Comparison of ENCODE assay signal across 12 cellular contexts in the genomic region with DNA sequence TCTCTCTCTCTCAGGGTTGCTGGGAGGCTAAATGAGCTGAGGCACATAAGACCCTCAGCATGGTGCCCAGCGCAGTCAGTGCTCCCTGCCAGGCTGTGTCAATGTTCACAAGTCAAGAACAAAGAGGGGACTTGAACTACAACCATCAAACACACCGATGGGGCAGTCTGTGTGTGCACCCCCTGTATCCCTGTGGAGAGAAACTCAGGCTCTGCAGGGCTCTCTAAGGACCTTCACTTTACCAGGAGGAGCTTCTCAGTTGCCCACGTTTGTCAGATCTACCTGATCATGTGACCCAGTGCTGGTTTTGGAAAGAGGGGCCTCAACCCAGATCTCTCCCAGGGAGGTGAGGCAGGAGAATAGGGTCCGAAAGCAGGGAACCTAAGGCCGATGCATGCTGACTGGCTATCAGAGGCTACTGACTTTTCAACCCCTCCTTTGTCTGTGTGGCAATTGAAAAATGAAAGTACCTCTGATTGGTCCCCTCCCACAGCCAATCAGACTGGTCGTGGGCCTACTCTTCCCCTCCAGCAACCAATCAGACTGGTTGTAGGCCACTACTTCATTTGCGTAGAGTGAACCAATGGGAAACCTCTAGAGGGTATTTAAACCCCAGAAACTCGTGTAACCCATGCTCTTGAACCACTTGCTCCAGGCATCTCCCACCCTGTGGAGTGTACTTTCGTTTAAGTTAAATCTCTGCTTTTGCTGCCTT. TPM values are rescaled to one million over a fixed set of nuclear protein-coding genes. Genes with fewer than 3 reads are reported as not detected.
DNase-seq lines count a peak whose midpoint lies in the region; ATAC-seq and TF ChIP-seq lines count a peak whose summit lies in the region.
"Had no signal": no experiment of that assay in that cellular context is flagged by ENCODE, and none has a peak within 500 bp of the region (broad histone marks: within the 10 kb centered on the region; RNA-seq: fewer than 3 reads in every experiment).

No MANE protein-coding gene starts in this region.

- CTCF ChIA-PET in A673 (lab: Charles Lee), result no interaction called here
- CTCF ChIA-PET in HEK293 (lab: Yijun Ruan, JAX), result interaction anchor here (0.7 to 6.1 kb wide), 5 partner anchors 11 to 104 kb away, joined by 3 to 44 read pairs (median 3); no protein-coding TSS in a partner anchor

- no peak for TF ChIP-seq CTCF in A673 (conservative IDR thresholded peaks at IDR 0.05; ENCODE audit: low read depth, low read length)
- TF ChIP-seq CTCF in HEK293 (tag by site-specific recombination; IDR thresholded peaks at IDR 0.05), result no peak
- no peak for TF ChIP-seq CTCF in fibroblast of pulmonary artery (IDR thresholded peaks at IDR 0.05; ENCODE audit: low read length, missing control alignments)

- no peaks in the 10 kb centered on the region for H3K9me3 ChIP-seq in A673 (ENCODE audit: low read depth, low read length, poor library complexity, severe bottlenecking)
- no peaks in the 10 kb centered on the region for H3K9me3 ChIP-seq in HEK293 (ENCODE audit: control insufficient read depth, insufficient read depth, low read depth, low read length)

- intact Hi-C loops in A673 (cut with micrococcal nuclease; ENCODE audit: unreplicated experiment), result no loop called here

- H3K36me3 ChIP-seq in A673 (ENCODE audit: insufficient read depth, low read length, poor library complexity, severe bottlenecking), result no peaks in the 10 kb centered on the region
- H3K36me3 ChIP-seq in HEK293 (ENCODE audit: control insufficient read depth in 2 of 2, insufficient read depth in 1 of 2, low read length in 2 of 2), result no peaks in the 10 kb centered on the region

- no peaks in the 10 kb centered on the region for H3K27me3 ChIP-seq in A673 (replicated peaks; ENCODE audit: insufficient read depth, low read depth, low read length, poor library complexity)

- no TSS peak for BruUV-seq in A673 (replicated peaks; lab: Mats Ljungman, UMichigan)

- no peak for ATAC-seq in HG03045 (IDR thresholded peaks at IDR 0.05; ENCODE audit: unreplicated experiment)
- no peak for ATAC-seq in HG02852 (IDR thresholded peaks at IDR 0.05; ENCODE audit: unreplicated experiment)

- no peak overlapping the region for H3K27ac ChIP-seq in A673 (ENCODE audit: low read depth, low read length, poor library complexity, severe bottlenecking)
- no peak overlapping the region for H3K27ac ChIP-seq in HEK293 (ENCODE audit: extremely low read depth, low read depth, low read length)

- DNase-seq in A673 (ENCODE audit: low spot score), result peak; percentile 67
- peak; percentile 33 to 42 for DNase-seq in SHP77 (lab: John Stamatoyannopoulos, UW)
- peak; percentile 19 for DNase-seq in fibroblast of pulmonary artery (ENCODE audit: low read depth)
- DNase-seq in NCI-H1105 treated with DMSO at 0.1 percent for 48 hours (lab: John Stamatoyannopoulos, UW), result no peak
- no peak for DNase-seq in SIG-M5 (lab: John Stamatoyannopoulos, UW)
- DNase-seq: activated CD4-positive, alpha-beta T cell treated with anti-CD3 and anti-CD28 coated beads for 48 hours; CD4-positive, alpha-beta memory T cell; NCI-H526 treated with DMSO at 0.1 percent for 48 hours had no signal

- no peaks in the 10 kb centered on the region for H3K4me1 ChIP-seq in A673 (ENCODE audit: insufficient read depth, low read length, poor library complexity, severe bottlenecking)
- no peaks in the 10 kb centered on the region for H3K4me1 ChIP-seq in HEK293 (ENCODE audit: control insufficient read depth, insufficient read depth, low read length)

- no peak overlapping the region for H3K4me3 ChIP-seq in A673 (ENCODE audit: low read depth, low read length, poor library complexity, severe bottlenecking)
- H3K4me3 ChIP-seq in HEK293 (ENCODE audit: low read depth, low read length), result no peak overlapping the region
- no peak overlapping the region for H3K4me3 ChIP-seq in fibroblast of pulmonary artery (replicated peaks; ENCODE audit: low read depth, low read length)

- POLR2A ChIA-PET in A673 (lab: Charles Lee; ENCODE audit: low non-redundant PET), result no interaction called here
- POLR2A ChIA-PET in HEK293 (lab: Yijun Ruan, JAX), result no interaction called here

TF ChIP-seq in HEK293, 187 proteins besides CTCF, POLR2A, EP300 and RAD21:
- TF ChIP-seq, protein P1, sequence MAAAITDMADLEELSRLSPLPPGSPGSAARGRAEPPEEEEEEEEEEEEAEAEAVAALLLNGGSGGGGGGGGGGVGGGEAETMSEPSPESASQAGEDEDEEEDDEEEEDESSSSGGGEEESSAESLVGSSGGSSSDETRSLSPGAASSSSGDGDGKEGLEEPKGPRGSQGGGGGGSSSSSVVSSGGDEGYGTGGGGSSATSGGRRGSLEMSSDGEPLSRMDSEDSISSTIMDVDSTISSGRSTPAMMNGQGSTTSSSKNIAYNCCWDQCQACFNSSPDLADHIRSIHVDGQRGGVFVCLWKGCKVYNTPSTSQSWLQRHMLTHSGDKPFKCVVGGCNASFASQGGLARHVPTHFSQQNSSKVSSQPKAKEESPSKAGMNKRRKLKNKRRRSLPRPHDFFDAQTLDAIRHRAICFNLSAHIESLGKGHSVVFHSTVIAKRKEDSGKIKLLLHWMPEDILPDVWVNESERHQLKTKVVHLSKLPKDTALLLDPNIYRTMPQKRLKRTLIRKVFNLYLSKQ (tag by site-specific recombination; IDR thresholded peaks at IDR 0.05; ENCODE audit: borderline replicate concordance), result no peak
- peak; percentile 34; the same call in 1 of the 2 replicates for TF ChIP-seq ZIC2 (tag by site-specific recombination; IDR thresholded peaks at IDR 0.05)

RNA-seq across cellular contexts. Expression of a gene that starts 34.0 kb away (rescaled TPM):
- 1.2 and 1.4 TPM in 2 replicates for total RNA-seq in A673 (2021)
- total RNA-seq: CD4-positive, alpha-beta memory T cell; pulmonary artery endothelial cell had no signal

Comparison
In these comparisons a context has a peak if more than half of its experiments do, and no peak if none do; other contexts are left out.
1. DNase-seq: peak in A673 (single experiment), SHP77 (2 of 2) and fibroblast of pulmonary artery (single experiment); none in NCI-H1105 treated with DMSO at 0.1 percent for 48 hours (single experiment) and SIG-M5 (single experiment).